1 cellular context compared by ENCODE assay signal in genomic region chr14:25049559-25050493, GRCh38.
TF ChIP-seq lines count a peak whose summit lies in the region.

Gene STXBP6, minus strand, starts transcription at chr14:25050147. Its CDS starts 75,329 bp downstream, at chr14:24974818.

TF ChIP-seq in GM12878, 131 proteins besides CTCF, POLR2A, EP300 and RAD21 (continued from another document and continues in another):
- TF ChIP-seq ZBTB4 (CRISPR knock-in tag; IDR thresholded peaks at IDR 0.05) (no peak), TCF7 (IDR thresholded peaks at IDR 0.05; ENCODE audit: borderline replicate concordance) (no peak), EED (IDR thresholded peaks at IDR 0.05; ENCODE audit: low read depth) (no peak), TARDBP (IDR thresholded peaks at IDR 0.05; ENCODE audit: borderline replicate concordance) (no peak), ZBTB33 (IDR thresholded peaks at IDR 0.05) (no peak), TCF3 (IDR thresholded peaks at IDR 0.05; ENCODE audit: borderline replicate concordance, insufficient read depth, low read depth, low read length) (no peak), SIX5 (IDR thresholded peaks at IDR 0.05; ENCODE audit: low read depth, low read length, severe bottlenecking) (no peak), ATF7 (IDR thresholded peaks at IDR 0.05; ENCODE audit: low read depth) (no peak), YBX1 (IDR thresholded peaks at IDR 0.05) (no peak), MEF2B (IDR thresholded peaks at IDR 0.05; ENCODE audit: partially characterized antibody, poor library complexity, severe bottlenecking) (no peak), ZNF687 (IDR thresholded peaks at IDR 0.05) (peak; percentile 89), CREM (IDR thresholded peaks at IDR 0.05; ENCODE audit: low read depth) (no peak), CBX3 (IDR thresholded peaks at IDR 0.05; ENCODE audit: borderline replicate concordance, low read depth) (no peak), RFX5 (IDR thresholded peaks at IDR 0.05; ENCODE audit: low read depth, low read length) (no peak), POLR2AphosphoS5 (IDR thresholded peaks at IDR 0.05; ENCODE audit: low read length) (no peak), MYC (IDR thresholded peaks at IDR 0.05; ENCODE audit: insufficient read depth, insufficient read length, insufficient replicate concordance, low read length, severe bottlenecking) (no peak), ZNF274 (IDR thresholded peaks at IDR 0.05; ENCODE audit: insufficient read depth, insufficient read length) (no peak), ZNF217 (IDR thresholded peaks at IDR 0.05) (no peak), MEF2A (IDR thresholded peaks at IDR 0.05; ENCODE audit: insufficient read depth, low read depth, low read length) (no peak), ZNF207 (IDR thresholded peaks at IDR 0.05; ENCODE audit: borderline replicate concordance) (no peak), CHD4 (IDR thresholded peaks at IDR 0.05) (no peak), PAX8 (IDR thresholded peaks at IDR 0.05) (no peak), NR2C1 (IDR thresholded peaks at IDR 0.05) (no peak), GATAD2B (conservative IDR thresholded peaks at IDR 0.05; ENCODE audit: low read depth) (no peak; the same call in 1 of the 2 replicates), WRNIP1 (IDR thresholded peaks at IDR 0.05; ENCODE audit: borderline replicate concordance, low read depth, low read length) (no peak), ESRRA (IDR thresholded peaks at IDR 0.05; ENCODE audit: low read length) (no peak), TAF1 (IDR thresholded peaks at IDR 0.05; ENCODE audit: borderline replicate concordance, low read depth, low read length) (no peak), IRF5 (IDR thresholded peaks at IDR 0.05; ENCODE audit: borderline replicate concordance) (no peak), JUND (IDR thresholded peaks at IDR 0.05; ENCODE audit: low read depth, low read length) (no peak), CREB1 (IDR thresholded peaks at IDR 0.05; ENCODE audit: low read depth) (no peak), TCF12 (IDR thresholded peaks at IDR 0.05; ENCODE audit: low read depth, low read length) (no peak), PBX3 (IDR thresholded peaks at IDR 0.05; ENCODE audit: insufficient replicate concordance, low read depth, low read length) (no peak), ASH2L (IDR thresholded peaks at IDR 0.05; ENCODE audit: borderline replicate concordance, low read depth) (no peak), E2F4 (IDR thresholded peaks at IDR 0.05; ENCODE audit: low read depth, low read length) (no peak), SMARCA5 (IDR thresholded peaks at IDR 0.05) (peak; percentile 48; the same call in 1 of the 2 replicates), GABPA (IDR thresholded peaks at IDR 0.05; ENCODE audit: low read depth) (no peak), RAD51 (IDR thresholded peaks at IDR 0.05) (no peak), RB1 (IDR thresholded peaks at IDR 0.05; ENCODE audit: borderline replicate concordance) (peak; percentile 55; the same call in 1 of the 2 replicates), REST (IDR thresholded peaks at IDR 0.05; ENCODE audit: low read depth, low read length) (no peak), YY1 (IDR thresholded peaks at IDR 0.05; ENCODE audit: low read depth, low read length) (no peak), CHD1 (IDR thresholded peaks at IDR 0.05; ENCODE audit: low read depth, low read length) (no peak), HSF1 (IDR thresholded peaks at IDR 0.05; ENCODE audit: low read depth, low read length) (no peak), ELK1 (IDR thresholded peaks at IDR 0.05; ENCODE audit: low read depth, low read length) (no peak), PKNOX1 (IDR thresholded peaks at IDR 0.05) (no peak)
